22 cellular contexts compared by ENCODE assay signal in genomic region chr16:57730771-57731730, GRCh38. TPM values are rescaled to one million over a fixed set of nuclear protein-coding genes. Genes with fewer than 3 reads are reported as not detected.
DNase-seq lines count a peak whose midpoint lies in the region; TF ChIP-seq lines count a peak whose summit lies in the region.
"Had no signal": no experiment of that assay in that cellular context is flagged by ENCODE, and none has a peak within 500 bp of the region (broad histone marks: within the 10 kb centered on the region; RNA-seq: fewer than 3 reads in every experiment).

No MANE protein-coding gene starts in this region.

- H3K4me3 Mint-ChIP-seq in endothelial cell (ENCODE audit: unreplicated experiment), result no peak overlapping the region
- H3K4me3 Mint-ChIP-seq: CD8-positive, alpha-beta T cell had no signal

- no peaks in the 10 kb centered on the region for H3K9me3 Mint-ChIP-seq in endothelial cell (ENCODE audit: unreplicated experiment)

- H3K4me1 Mint-ChIP-seq in endothelial cell (ENCODE audit: unreplicated experiment), result peaks cover 14% of the 10 kb centered on the region

- DNase-seq in NCI-H748 (lab: John Stamatoyannopoulos, UW; ENCODE audit: unreplicated experiment), result peak; percentile 17
- no peak for DNase-seq in NCI-H748 treated with DMSO at 0.1 percent for 48 hours (lab: John Stamatoyannopoulos, UW)
- peak; percentile 9 for DNase-seq in NCI-H2029 treated with DMSO at 0.1 percent for 48 hours (lab: John Stamatoyannopoulos, UW)
- DNase-seq in endothelial cell (ENCODE audit: low spot score), result no peak
- peak; percentile 47 for DNase-seq in posterior vena cava (ENCODE audit: low spot score)
- no peak for DNase-seq in AG08395 (ENCODE audit: low spot score)
- DNase-seq in GM19240 (ENCODE audit: insufficient read length, low spot score), result no peak
- no peak for DNase-seq in NCI-H2227 (lab: John Stamatoyannopoulos, UW; ENCODE audit: unreplicated experiment)
- DNase-seq: 8988T; Calu3; CD8-positive, alpha-beta T cell; DMS79; GOT3; KBM-7; NCI-H1417; NCI-H187 treated with DMSO at 0.1 percent for 48 hours; NCI-H2171; NCI-H446; NCI-H69; OCI-M1; SHP77 treated with DMSO at 0.1 percent for 48 hours had no signal

- H3K27me3 Mint-ChIP-seq in endothelial cell (ENCODE audit: unreplicated experiment), result peaks cover 11% of the 10 kb centered on the region

- H3K27ac Mint-ChIP-seq in endothelial cell (ENCODE audit: unreplicated experiment), result peak overlapping the region; percentile 9
- H3K27ac Mint-ChIP-seq: CD8-positive, alpha-beta T cell had no signal

- no peak for TF ChIP-seq CTCF in endothelial cell (IDR thresholded peaks at IDR 0.05; ENCODE audit: unreplicated experiment)

- no peaks in the 10 kb centered on the region for H3K36me3 Mint-ChIP-seq in endothelial cell (ENCODE audit: low read depth, unreplicated experiment)

- intact Hi-C loops in posterior vena cava (cut with DNase I), result no loop called here

RNA-seq across cellular contexts. Expression of gene KATNB1, which starts 4.5 kb away (rescaled TPM):
- total RNA-seq in endothelial cell (ENCODE audit: unreplicated experiment) (29.2 TPM), posterior vena cava (10 to 100 TPM in 1 of 2 donors, 1 to 10 TPM in 1; 9.1 to 12.8 TPM)

RNA-seq across cellular contexts. Expression of gene DRC7, which starts 36.4 kb away (rescaled TPM):
- total RNA-seq in endothelial cell (ENCODE audit: unreplicated experiment) (1.8 TPM), posterior vena cava (not detected)
- total RNA-seq: Calu3; CD8-positive, alpha-beta T cell; RPMI7951 had no signal

Comparison
In these comparisons a context has a peak if more than half of its experiments do, and no peak if none do; other contexts are left out.
1. DNase-seq: peak in NCI-H748 (single experiment), NCI-H2029 treated with DMSO at 0.1 percent for 48 hours (single experiment) and posterior vena cava (single experiment); none in NCI-H748 treated with DMSO at 0.1 percent for 48 hours (single experiment), endothelial cell (single experiment), AG08395 (single experiment), GM19240 (single experiment) and NCI-H2227 (single experiment).